ENCODE assay signal across 8 cellular contexts in genomic region chr1:26305667-26306289, GRCh38. TPM values are rescaled to one million over a fixed set of nuclear protein-coding genes. Genes with fewer than 3 reads are reported as not detected.
A peak's percentile ranks its signal among the peaks of the same experiment; 100 is the strongest.
DNase-seq lines count a peak whose midpoint lies in the region; TF ChIP-seq lines count a peak whose summit lies in the region.

No MANE protein-coding gene starts in this region.

- intact Hi-C loops in colonic mucosa (cut with DNase I) = no loop called here

- H3K4me1 ChIP-seq in colonic mucosa (peaks cover 4% of the 10 kb centered on the region), neuron (ENCODE audit: insufficient read depth, low read length) (peaks cover 10% of the 10 kb centered on the region)

- no peaks in the 10 kb centered on the region for H3K27me3 ChIP-seq in colonic mucosa
- H3K27me3 ChIP-seq in neuron (ENCODE audit: insufficient read depth, low read length) = no peaks in the 10 kb centered on the region

- peak overlapping the region; percentile 64 to 79 for H3K9ac ChIP-seq in colonic mucosa (ENCODE audit: low read depth in 2 of 2, low read length in 2 of 2)

- peak overlapping the region; percentile 92 for H3K4me3 ChIP-seq in colonic mucosa
- peak overlapping the region; percentile 64 for H3K4me3 ChIP-seq in neuron (ENCODE audit: low read length)

- peak overlapping the region; percentile 69 for H2AFZ ChIP-seq in neuron (ENCODE audit: low read depth, low read length)

- H3K9me3 ChIP-seq in colonic mucosa (no peaks in the 10 kb centered on the region), neuron (ENCODE audit: low read length) (no peaks in the 10 kb centered on the region)

- H3K36me3 ChIP-seq in colonic mucosa (no peaks in the 10 kb centered on the region), neuron (ENCODE audit: insufficient read depth, low read length) (no peaks in the 10 kb centered on the region)

- peak overlapping the region; percentile 50 for H3K27ac ChIP-seq in colonic mucosa

- DNase-seq in NCI-H82 (lab: John Stamatoyannopoulos, UW) (peak; percentile 55), NCI-H82 treated with DMSO at 0.1 percent for 48 hours (lab: John Stamatoyannopoulos, UW; ENCODE audit: unreplicated experiment) (no peak), MV-4-11 (lab: John Stamatoyannopoulos, UW) (peak; percentile 67), colonic mucosa (no peak), activated gamma-delta T cell (lab: John Stamatoyannopoulos, UW) (no peak), hippocampal formation (lab: John Stamatoyannopoulos, UW) (no peak), anterior cingulate cortex (lab: John Stamatoyannopoulos, UW) (no peak)

- TF ChIP-seq CTCF in colonic mucosa (IDR thresholded peaks at IDR 0.05) = no peak

RNA-seq across cellular contexts. Expression of gene UBXN11, which starts 0.7 kb away (rescaled TPM):
- 10 to 100 TPM in 1 of 2 donors, 1 to 10 TPM in 1; 8.7 to 25.7 TPM for total RNA-seq in colonic mucosa

RNA-seq across cellular contexts. Expression of gene CD52, which starts 12.0 kb away (rescaled TPM):
- 10 to 100 TPM in 1 of 2 donors, 1 to 10 TPM in 1; 9.4 to 13.1 TPM for total RNA-seq in colonic mucosa

RNA-seq across cellular contexts. Expression of gene SH3BGRL3, which starts 25.9 kb away (rescaled TPM):
- 100 to 1,000 TPM; 361 to 478 TPM for total RNA-seq in colonic mucosa

RNA-seq across cellular contexts. Expression of gene CRYBG2, which starts 48.2 kb away (rescaled TPM):
- 10 to 100 TPM; 12.8 to 30.3 TPM for total RNA-seq in colonic mucosa

Comparison
In these comparisons a context has a peak if more than half of its experiments do, and no peak if none do; other contexts are left out.
1. DNase-seq: peak in NCI-H82 (single experiment) and MV-4-11 (single experiment); none in NCI-H82 treated with DMSO at 0.1 percent for 48 hours (single experiment), colonic mucosa (single experiment), activated gamma-delta T cell (single experiment), hippocampal formation (0 of 2) and anterior cingulate cortex (0 of 58).